ENCODE assay signal across 26 cellular contexts in genomic region chr12:124737772-124738635, GRCh38.
DNase-seq lines count a peak whose midpoint lies in the region; ATAC-seq and TF ChIP-seq lines count a peak whose summit lies in the region.
"Had no signal": no experiment of that assay in that cellular context is flagged by ENCODE, and none has a peak within 500 bp of the region (broad histone marks: within the 10 kb centered on the region; RNA-seq: fewer than 3 reads in every experiment).

No MANE protein-coding gene starts in this region.

- 0 out of 2 replicates have a peak, but pooled peaks cover 8% of the 10 kb centered on the region for H3F3A ChIP-seq in GM23338 (replicated peaks; ENCODE audit: low read depth)

- no peak overlapping the region for H3K18ac ChIP-seq in trophoblast cell (ENCODE audit: low read length)

- H3K36me3 Mint-ChIP-seq in GM23338 (ENCODE audit: low read depth), result no peaks in the 10 kb centered on the region
- H3K36me3 Mint-ChIP-seq in endothelial cell (ENCODE audit: low read depth, unreplicated experiment), result no peaks in the 10 kb centered on the region
- H3K36me3 Mint-ChIP-seq: stimulated activated memory B cell treated with anti-CD40 and anti-IgM and Interleukin-4, amounts not matched to agents 10 μg/mL and 1 μg/mL and 100 μg/mL, for 72 hours had no signal

- H3K27me3 ChIP-seq in GM23338 (ENCODE audit: insufficient read depth) (no peaks in the 10 kb centered on the region), SJSA1 (replicated peaks) (no peaks in the 10 kb centered on the region), trophoblast cell (ENCODE audit: insufficient read depth, low read length) (no peaks in the 10 kb centered on the region), suprapubic skin (no peaks in the 10 kb centered on the region)
- H3K27me3 ChIP-seq: cardiac muscle cell, MG63 had no signal

- H3K9me3 Mint-ChIP-seq in GM23338 (no peaks in the 10 kb centered on the region), endothelial cell (ENCODE audit: unreplicated experiment) (no peaks in the 10 kb centered on the region)
- H3K9me3 Mint-ChIP-seq: activated CD4-positive, alpha-beta T cell treated with anti-CD3 and anti-CD28 coated beads, Interleukin-2, amount 10 ng/mL, durations not matched to agents 24 days and 14 days; CD4-positive, CD25-positive, alpha-beta regulatory T cell; T-helper 2 cell treated with Interferon-gamma antibody and Interleukin-4, amounts not matched to agents 5 μg/mL and 100 μg/mL, for 36 hours had no signal

- no peak overlapping the region for H4K91ac ChIP-seq in trophoblast cell (ENCODE audit: low read depth, low read length)

- no peak overlapping the region for H3K4ac ChIP-seq in trophoblast cell (ENCODE audit: low read depth, low read length)

- no peak overlapping the region for H3K23ac ChIP-seq in trophoblast cell (ENCODE audit: low read length)

- no peak overlapping the region for H4K12ac ChIP-seq in trophoblast cell (ENCODE audit: low read depth, low read length)

- no CpG with 5 or more reads among the region's 15 CpGs for WGBS in trophoblast cell (ENCODE audit: extremely low coverage, insufficient coverage, insufficient read length)
- WGBS in suprapubic skin, result 71% methylated on average over 13 of the region's 15 CpGs

- H3K9ac ChIP-seq in trophoblast cell (ENCODE audit: low read length), result no peak overlapping the region
- H3K9ac ChIP-seq: SK-N-SH had no signal

- H3K36me3 ChIP-seq in GM23338 (ENCODE audit: insufficient read depth), result no peaks in the 10 kb centered on the region
- H3K36me3 ChIP-seq in SJSA1, result peaks cover 19% of the 10 kb centered on the region
- no peaks in the 10 kb centered on the region for H3K36me3 ChIP-seq in trophoblast cell (ENCODE audit: control insufficient read depth in 1 of 2, insufficient read depth in 2 of 2, low read length in 2 of 2)
- H3K36me3 ChIP-seq in suprapubic skin, result no peaks in the 10 kb centered on the region
- H3K36me3 ChIP-seq: cardiac muscle cell, MG63, thoracic aorta had no signal

- H3K4me1 Mint-ChIP-seq in GM23338 (peaks cover 19% of the 10 kb centered on the region), endothelial cell (ENCODE audit: unreplicated experiment) (peaks cover 16% of the 10 kb centered on the region)
- H3K4me1 Mint-ChIP-seq: CD4-positive, CD25-positive, alpha-beta regulatory T cell; stimulated activated memory B cell treated with anti-CD40 and anti-IgM and Interleukin-4, amounts not matched to agents 10 μg/mL and 1 μg/mL and 100 μg/mL, for 72 hours had no signal

- peak overlapping the region; percentile 20 for H3K14ac ChIP-seq in trophoblast cell (ENCODE audit: low read length)

- DNase-seq in GM23338 (ENCODE audit: low spot score) (no peak), SJSA1 (ENCODE audit: low read depth in 1 of 2, low spot score in 2 of 2) (peak in 1 of 2 experiments; percentile 48), endothelial cell (ENCODE audit: low spot score) (no peak), trophoblast cell (no peak), suprapubic skin (ENCODE audit: low spot score in 2 of 2) (no peak)
- DNase-seq: activated CD4-positive, alpha-beta T cell treated with anti-CD3 and anti-CD28 coated beads, Interleukin-2, amount 10 ng/mL, durations not matched to agents 24 days and 14 days; activated naive CD4-positive, alpha-beta T cell; activated T-cell treated with anti-CD3 and anti-CD28 coated beads, Interleukin-2, amount 50 U/mL, for 48 hours; amygdala; CD4-positive, CD25-positive, alpha-beta regulatory T cell; head of caudate nucleus; KBM-7; left colon; mesendoderm; NCI-H1417 treated with DMSO at 0.1 percent for 48 hours; NCI-H510A; SK-N-SH; stimulated activated CD4-positive, alpha-beta T cell treated with anti-CD3 and anti-CD28 coated beads, Interleukin-4, amount 100 ng/mL, for 1 hour had no signal

- H3K79me1 ChIP-seq in trophoblast cell (ENCODE audit: low read length), result peaks cover under 1% of the 10 kb centered on the region

- no peaks in the 10 kb centered on the region for H4K20me1 ChIP-seq in GM23338 (replicated peaks; ENCODE audit: insufficient read depth)

- H3K4me2 ChIP-seq in GM23338, result no peak overlapping the region
- no peak overlapping the region for H3K4me2 ChIP-seq in trophoblast cell (ENCODE audit: low read length)
- H3K4me2 ChIP-seq: SK-N-SH had no signal

- no peak overlapping the region for H2AFZ ChIP-seq in GM23338
- H2AFZ ChIP-seq in trophoblast cell (ENCODE audit: insufficient read depth, low read length, poor library complexity), result no peak overlapping the region

- H3K4me1 ChIP-seq in GM23338 (ENCODE audit: insufficient read depth) (peaks cover 4% of the 10 kb centered on the region; the same call in 1 of the 2 replicates), SJSA1 (replicated peaks) (peaks cover 78% of the 10 kb centered on the region), trophoblast cell (ENCODE audit: control insufficient read depth in 1 of 2, insufficient read depth in 2 of 2, low read length in 2 of 2) (peaks cover 8 to 9% of the 10 kb centered on the region in 2 experiments), suprapubic skin (no peaks in the 10 kb centered on the region)

- no peaks in the 10 kb centered on the region for H3K9me2 ChIP-seq in GM23338 (ENCODE audit: insufficient read depth)
- H3K9me2 ChIP-seq: SK-N-SH had no signal

- H3K27ac ChIP-seq in GM23338 (ENCODE audit: low read depth) (no peak overlapping the region), SJSA1 (peak overlapping the region; percentile 81), trophoblast cell (ENCODE audit: low read depth, low read length) (no peak overlapping the region), suprapubic skin (no peak overlapping the region)
- H3K27ac ChIP-seq: cardiac muscle cell, thoracic aorta had no signal

- TF ChIP-seq EP300 in suprapubic skin (IDR thresholded peaks at IDR 0.05), result no peak

- no peak overlapping the region for H2BK5ac ChIP-seq in trophoblast cell (ENCODE audit: low read depth, low read length, poor library complexity)

- H3K27me3 Mint-ChIP-seq in GM23338 (ENCODE audit: insufficient read depth, low read depth, poor library complexity), result peaks cover 15% of the 10 kb centered on the region
- peaks cover 5% of the 10 kb centered on the region for H3K27me3 Mint-ChIP-seq in endothelial cell (ENCODE audit: unreplicated experiment)

- no peak overlapping the region for H2AK5ac ChIP-seq in trophoblast cell (ENCODE audit: low read length)

- no peak overlapping the region for H2BK120ac ChIP-seq in trophoblast cell (ENCODE audit: insufficient read depth, low read length, poor library complexity)

- H3K79me2 ChIP-seq in GM23338 (replicated peaks; ENCODE audit: insufficient read depth) (no peaks in the 10 kb centered on the region), trophoblast cell (ENCODE audit: control insufficient read depth, insufficient read depth, low read length, poor library complexity) (no peaks in the 10 kb centered on the region)

- ATAC-seq in GM23338, result no peak
- ATAC-seq in GM18870 (IDR thresholded peaks at IDR 0.05; ENCODE audit: unreplicated experiment), result no peak
- ATAC-seq in GM19455 (IDR thresholded peaks at IDR 0.05; ENCODE audit: unreplicated experiment), result no peak
- ATAC-seq in HG03139 (IDR thresholded peaks at IDR 0.05; ENCODE audit: unreplicated experiment), result no peak
- ATAC-seq: left colon; stimulated activated memory B cell treated with anti-CD40 and anti-IgM and Interleukin-4, amounts not matched to agents 10 μg/mL and 1 μg/mL and 100 μg/mL, for 72 hours had no signal

- no peak overlapping the region for H4K8ac ChIP-seq in trophoblast cell (ENCODE audit: low read depth, low read length)

- H3K27ac Mint-ChIP-seq in GM23338, result 0 out of 2 replicates have a peak overlapping the region, but pooled peaks have one; percentile 74
- peak overlapping the region; percentile 42 for H3K27ac Mint-ChIP-seq in endothelial cell (ENCODE audit: unreplicated experiment)
- H3K27ac Mint-ChIP-seq: CD4-positive, CD25-positive, alpha-beta regulatory T cell; stimulated activated memory B cell treated with anti-CD40 and anti-IgM and Interleukin-4, amounts not matched to agents 10 μg/mL and 1 μg/mL and 100 μg/mL, for 72 hours; T-helper 2 cell treated with Interferon-gamma antibody and Interleukin-4, amounts not matched to agents 5 μg/mL and 100 μg/mL, for 36 hours had no signal

- H2BK12ac ChIP-seq in trophoblast cell (ENCODE audit: low read length), result no peak overlapping the region

- TF ChIP-seq CTCF in GM23338 (conservative IDR thresholded peaks at IDR 0.05; ENCODE audit: low read depth in 2 of 2), result no peak
- no peak for TF ChIP-seq CTCF in endothelial cell (IDR thresholded peaks at IDR 0.05; ENCODE audit: unreplicated experiment)
- TF ChIP-seq CTCF in suprapubic skin (IDR thresholded peaks at IDR 0.05), result no peak

- no peak overlapping the region for H3K4me3 Mint-ChIP-seq in GM23338
- H3K4me3 Mint-ChIP-seq in endothelial cell (ENCODE audit: unreplicated experiment), result no peak overlapping the region
- H3K4me3 Mint-ChIP-seq: activated CD4-positive, alpha-beta T cell treated with anti-CD3 and anti-CD28 coated beads, Interleukin-2, amount 10 ng/mL, durations not matched to agents 24 days and 14 days; stimulated activated memory B cell treated with anti-CD40 and anti-IgM and Interleukin-4, amounts not matched to agents 10 μg/mL and 1 μg/mL and 100 μg/mL, for 72 hours; T-helper 2 cell treated with Interferon-gamma antibody and Interleukin-4, amounts not matched to agents 5 μg/mL and 100 μg/mL, for 36 hours had no signal

- H3K4me3 ChIP-seq in GM23338 (no peak overlapping the region), SJSA1 (no peak overlapping the region), trophoblast cell (ENCODE audit: low read depth, low read length) (no peak overlapping the region), suprapubic skin (no peak overlapping the region)
- H3K4me3 ChIP-seq: cardiac muscle cell, MG63, thoracic aorta had no signal

- no peak for TF ChIP-seq POLR2A in suprapubic skin (IDR thresholded peaks at IDR 0.05)

- peaks cover 10% of the 10 kb centered on the region for H3K9me3 ChIP-seq in SJSA1 (replicated peaks)
- peaks cover 5% of the 10 kb centered on the region for H3K9me3 ChIP-seq in trophoblast cell (ENCODE audit: insufficient read depth, low read depth, low read length)
- H3K9me3 ChIP-seq in suprapubic skin, result no peaks in the 10 kb centered on the region
- H3K9me3 ChIP-seq: MG63, SK-N-SH, thoracic aorta had no signal

TF ChIP-seq in GM23338, 12 proteins besides CTCF, POLR2A, EP300 and RAD21:
- TF ChIP-seq CREB1 (CRISPR knock-in tag; IDR thresholded peaks at IDR 0.05; ENCODE audit: low read depth) (no peak), POLR2AphosphoS5 (IDR thresholded peaks at IDR 0.05; ENCODE audit: low read depth) (no peak), STAT1 (IDR thresholded peaks at IDR 0.05; ENCODE audit: unreplicated experiment) (no peak)
